In genomic region chr2:144702051-144702450, GRCh38 we compare ENCODE assay signal across 16 cellular contexts.
DNase-seq lines count a peak whose midpoint lies in the region; ATAC-seq and TF ChIP-seq lines count a peak whose summit lies in the region.
"Had no signal": no experiment of that assay in that cellular context is flagged by ENCODE, and none has a peak within 500 bp of the region (broad histone marks: within the 10 kb centered on the region; RNA-seq: fewer than 3 reads in every experiment).

No MANE protein-coding gene starts in this region.

- no peaks in the 10 kb centered on the region for H3K27me3 Mint-ChIP-seq in stimulated activated memory B cell treated with anti-CD40 and anti-IgM and Interleukin-4, amounts not matched to agents 10 μg/mL and 1 μg/mL and 100 μg/mL, for 72 hours
- H3K27me3 Mint-ChIP-seq in progenitor cell of endocrine pancreas: no peaks in the 10 kb centered on the region

- intact Hi-C loops in heart left ventricle (cut with DNase I): no loop called here

- peaks cover 0 to 4% (median 0%) of the 10 kb centered on the region in 12 donors for H3K9me3 ChIP-seq in heart left ventricle
- H3K9me3 ChIP-seq: tibial artery had no signal

- no peaks in the 10 kb centered on the region for H3K36me3 ChIP-seq in heart left ventricle
- H3K36me3 ChIP-seq: tibial artery had no signal

- H3K36me3 Mint-ChIP-seq in stimulated activated memory B cell treated with anti-CD40 and anti-IgM and Interleukin-4, amounts not matched to agents 10 μg/mL and 1 μg/mL and 100 μg/mL, for 72 hours: no peaks in the 10 kb centered on the region
- H3K36me3 Mint-ChIP-seq in progenitor cell of endocrine pancreas (ENCODE audit: insufficient read depth): no peaks in the 10 kb centered on the region
- H3K36me3 Mint-ChIP-seq: CD4-positive, alpha-beta memory T cell had no signal

- H3K4me1 Mint-ChIP-seq in stimulated activated memory B cell treated with anti-CD40 and anti-IgM and Interleukin-4, amounts not matched to agents 10 μg/mL and 1 μg/mL and 100 μg/mL, for 72 hours: peaks cover 44% of the 10 kb centered on the region
- no peaks in the 10 kb centered on the region for H3K4me1 Mint-ChIP-seq in progenitor cell of endocrine pancreas (ENCODE audit: low read depth)
- H3K4me1 Mint-ChIP-seq: CD4-positive, alpha-beta memory T cell; neural crest cell had no signal

- TF ChIP-seq POLR2A in heart left ventricle (IDR thresholded peaks at IDR 0.05): no peak

- H3K4me1 ChIP-seq in heart left ventricle: peaks cover 0 to 51% (median 0%) of the 10 kb centered on the region in 12 donors
- H3K4me1 ChIP-seq: foreskin keratinocyte had no signal

- ATAC-seq in heart left ventricle: peak in 3 of 4 donors; percentile 37 to 71 (median 45)
- ATAC-seq in stimulated activated memory B cell treated with anti-CD40 and anti-IgM and Interleukin-4, amounts not matched to agents 10 μg/mL and 1 μg/mL and 100 μg/mL, for 72 hours: peak; percentile 81
- no peak for ATAC-seq in GM21381 (IDR thresholded peaks at IDR 0.05; ENCODE audit: unreplicated experiment)
- ATAC-seq: activated CD4-positive, CD25-positive, alpha-beta regulatory T cell treated with anti-CD3 and anti-CD28 coated beads, Interleukin-2, amount 50 U/mL, for 24 hours; foreskin keratinocyte had no signal

- TF ChIP-seq CTCF in heart left ventricle (IDR thresholded peaks at IDR 0.05): no peak
- no peak for TF ChIP-seq CTCF in progenitor cell of endocrine pancreas (IDR thresholded peaks at IDR 0.05; ENCODE audit: unreplicated experiment)

- H3K4me3 ChIP-seq in heart left ventricle: no peak overlapping the region
- H3K4me3 ChIP-seq: tibial artery had no signal

- H3K27me3 ChIP-seq in heart left ventricle: no peaks in the 10 kb centered on the region
- H3K27me3 ChIP-seq: foreskin keratinocyte, tibial artery had no signal

- WGBS in heart left ventricle, 4 donors: 88 to 95% (median 90%) methylated on average over 1 of the region's 1 CpG

- H3K27ac ChIP-seq in heart left ventricle: peak overlapping the region in 4 of 12 donors; percentile 21 to 89 (median 42)
- H3K27ac ChIP-seq: foreskin keratinocyte, tibial artery had no signal

- no peaks in the 10 kb centered on the region for H3K9me3 Mint-ChIP-seq in stimulated activated memory B cell treated with anti-CD40 and anti-IgM and Interleukin-4, amounts not matched to agents 10 μg/mL and 1 μg/mL and 100 μg/mL, for 72 hours
- no peaks in the 10 kb centered on the region for H3K9me3 Mint-ChIP-seq in progenitor cell of endocrine pancreas (ENCODE audit: low read depth)

- H3K4me3 Mint-ChIP-seq in stimulated activated memory B cell treated with anti-CD40 and anti-IgM and Interleukin-4, amounts not matched to agents 10 μg/mL and 1 μg/mL and 100 μg/mL, for 72 hours: no peak overlapping the region
- no peak overlapping the region for H3K4me3 Mint-ChIP-seq in progenitor cell of endocrine pancreas (ENCODE audit: low read depth)
- H3K4me3 Mint-ChIP-seq: CD4-positive, alpha-beta memory T cell; neural crest cell had no signal

- DNase-seq in Kasumi-1 (lab: John Stamatoyannopoulos, UW): peak; percentile 85 to 89
- peak; percentile 63 for DNase-seq in OCI-M1 (lab: John Stamatoyannopoulos, UW)
- DNase-seq in heart left ventricle: peak in 1 of 5 donors; percentile 33
- DNase-seq in progenitor cell of endocrine pancreas (ENCODE audit: low spot score, unreplicated experiment): no peak
- DNase-seq in hypothalamus (lab: John Stamatoyannopoulos, UW): no peak
- DNase-seq: anterior cingulate cortex; CD4-positive, alpha-beta memory T cell; foreskin keratinocyte; NCI-H1417; NCI-H226; stimulated activated CD4-positive, alpha-beta T cell treated with anti-CD3 and anti-CD28 coated beads, Interleukin-2, amount 100 ng/mL, for 48 hours; tibial artery had no signal

- no peak overlapping the region for H3K27ac Mint-ChIP-seq in stimulated activated memory B cell treated with anti-CD40 and anti-IgM and Interleukin-4, amounts not matched to agents 10 μg/mL and 1 μg/mL and 100 μg/mL, for 72 hours
- no peak overlapping the region for H3K27ac Mint-ChIP-seq in progenitor cell of endocrine pancreas
- H3K27ac Mint-ChIP-seq: CD4-positive, alpha-beta memory T cell had no signal

Comparison
In these comparisons a context has a peak if more than half of its experiments do, and no peak if none do; other contexts are left out.
1. DNase-seq: peak in Kasumi-1 (2 of 2) and OCI-M1 (single experiment); none in progenitor cell of endocrine pancreas (single experiment) and hypothalamus (0 of 51).